ENCODE assay signal across 8 cellular contexts in genomic region chr12:129807101-129807500, GRCh38.
"Had no signal": no experiment of that assay in that cellular context is flagged by ENCODE, and none has a peak within 500 bp of the region (broad histone marks: within the 10 kb centered on the region; RNA-seq: fewer than 3 reads in every experiment).

No MANE protein-coding gene starts in this region.

- H3K27ac ChIP-seq: GM23248 had no signal

- DNase-seq: GM23248, GOT3, H9, HCEC 1CT, KG1 had no signal

- H3K36me3 Mint-ChIP-seq: IgD-negative memory B cell had no signal

- FAIRE-seq: H54, HTR-8/SVneo had no signal

- H2AFZ ChIP-seq: GM23248 had no signal

- H3K27ac Mint-ChIP-seq: H9 had no signal

- H3K27me3 Mint-ChIP-seq: IgD-negative memory B cell had no signal

- H3K9ac ChIP-seq: GM23248 had no signal

- H3K4me3 Mint-ChIP-seq: H9, IgD-negative memory B cell had no signal

- H3K4me3 ChIP-seq: GM23248 had no signal

- H3K4me1 Mint-ChIP-seq: IgD-negative memory B cell had no signal
